ENCODE assay signal across 30 cellular contexts in the genomic region with DNA sequence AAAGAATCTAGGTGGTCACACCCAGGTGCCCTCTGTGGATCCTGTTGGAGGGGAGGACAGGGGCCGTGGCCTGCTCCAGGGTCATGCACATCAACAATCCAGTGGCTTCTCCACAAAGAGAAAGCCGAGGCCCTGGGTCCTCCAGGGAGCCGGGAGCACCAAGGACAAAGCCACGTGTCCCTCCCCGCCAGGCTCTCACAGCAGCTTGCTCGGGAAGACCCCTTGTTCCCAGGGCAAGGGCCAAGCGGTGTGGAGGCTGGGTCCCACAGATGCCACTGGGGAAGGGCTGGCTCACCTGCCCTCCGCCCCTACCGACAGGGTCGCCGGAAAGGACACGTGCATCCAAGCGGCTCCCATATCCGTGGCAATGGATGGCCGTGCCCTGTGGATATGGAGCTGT.
"Had no signal": no experiment of that assay in that cellular context is flagged by ENCODE, and none has a peak within 500 bp of the region (broad histone marks: within the 10 kb centered on the region; RNA-seq: fewer than 3 reads in every experiment).

No MANE protein-coding gene starts in this region.

- FAIRE-seq: endothelial cell of umbilical vein, small intestine had no signal

- H3K9me3 Mint-ChIP-seq: activated B cell treated with CpG ODN at 0.5 μM for 24 hours; activated T-cell treated with anti-CD3 and anti-CD28 coated beads, Interleukin-2, amount 50 U/mL, for 24 hours; activated T-helper 17 cell treated with anti-CD3 and anti-CD28 coated beads, Interleukin-2, amount 50 U/mL, for 72 hours; effector memory CD8-positive, alpha-beta T cell; T-helper 1 cell treated with Interleukin-12 subunit alpha and Interleukin-12 subunit beta and Interleukin-4 antibody, amounts not matched to agents 30 μg/mL and 1 μg/mL, for 36 hours had no signal

- H3K4me1 Mint-ChIP-seq: activated B cell treated with CpG ODN at 0.5 μM for 24 hours; activated CD4-positive, alpha-beta T cell treated with anti-CD3 and anti-CD28 coated beads for 36 hours; activated T-helper 17 cell treated with anti-CD3 and anti-CD28 coated beads, Interleukin-2, amount 50 U/mL, for 72 hours; naive B cell had no signal

- H3K27me3 Mint-ChIP-seq: activated B cell treated with CpG ODN at 0.5 μM for 24 hours had no signal

- H3K27ac ChIP-seq: ascending aorta, brain microvascular endothelial cell, colonic mucosa, dorsolateral prefrontal cortex, ovary, psoas muscle, transverse colon, vagina had no signal

- H3K36me3 ChIP-seq: ascending aorta, brain microvascular endothelial cell, colonic mucosa, ovary, transverse colon, vagina had no signal

- H3K27me3 ChIP-seq: ascending aorta, brain microvascular endothelial cell, colonic mucosa, dorsolateral prefrontal cortex, ovary, transverse colon, vagina had no signal

- H3K9me3 ChIP-seq: ascending aorta, colonic mucosa, ovary, psoas muscle, transverse colon, vagina had no signal

- H3K4me3 Mint-ChIP-seq: activated B cell treated with CpG ODN at 0.5 μM for 24 hours; activated CD4-positive, alpha-beta T cell treated with anti-CD3 and anti-CD28 coated beads for 36 hours; activated T-cell treated with anti-CD3 and anti-CD28 coated beads, Interleukin-2, amount 50 U/mL, for 24 hours; activated T-helper 17 cell treated with anti-CD3 and anti-CD28 coated beads, Interleukin-2, amount 50 U/mL, for 72 hours; effector memory CD8-positive, alpha-beta T cell; naive B cell; stimulated activated naive B cell treated with anti-CD40 and anti-IgM and Interleukin-4, amounts not matched to agents 10 μg/mL and 1 μg/mL and 100 μg/mL, for 72 hours; T-helper 1 cell treated with Interleukin-12 subunit alpha and Interleukin-12 subunit beta and Interleukin-4 antibody, amounts not matched to agents 30 μg/mL and 1 μg/mL, for 36 hours had no signal

- H3K4me1 ChIP-seq: colonic mucosa, psoas muscle, vagina had no signal

- ATAC-seq: activated CD4-positive, alpha-beta T cell treated with anti-CD3 and anti-CD28 coated beads for 36 hours; activated T-helper 17 cell treated with anti-CD3 and anti-CD28 coated beads, Interleukin-2, amount 50 U/mL, for 72 hours; effector memory CD8-positive, alpha-beta T cell; esophagus mucosa; psoas muscle; right cardiac atrium; stimulated activated naive B cell treated with anti-CD40 and anti-IgM and Interleukin-4, amounts not matched to agents 10 μg/mL and 1 μg/mL and 100 μg/mL, for 72 hours had no signal

- H3K27ac Mint-ChIP-seq: activated B cell treated with CpG ODN at 0.5 μM for 24 hours; activated CD4-positive, alpha-beta T cell treated with anti-CD3 and anti-CD28 coated beads for 36 hours; activated T-cell treated with anti-CD3 and anti-CD28 coated beads, Interleukin-2, amount 50 U/mL, for 24 hours; activated T-helper 17 cell treated with anti-CD3 and anti-CD28 coated beads, Interleukin-2, amount 50 U/mL, for 72 hours; effector memory CD8-positive, alpha-beta T cell; naive B cell; stimulated activated naive B cell treated with anti-CD40 and anti-IgM and Interleukin-4, amounts not matched to agents 10 μg/mL and 1 μg/mL and 100 μg/mL, for 72 hours; T-helper 1 cell treated with Interleukin-12 subunit alpha and Interleukin-12 subunit beta and Interleukin-4 antibody, amounts not matched to agents 30 μg/mL and 1 μg/mL, for 36 hours had no signal

- H3K4me3 ChIP-seq: ascending aorta, colonic mucosa, dorsolateral prefrontal cortex, ovary, psoas muscle, transverse colon, vagina had no signal

- H3K36me3 Mint-ChIP-seq: naive B cell; stimulated activated naive B cell treated with anti-CD40 and anti-IgM and Interleukin-4, amounts not matched to agents 10 μg/mL and 1 μg/mL and 100 μg/mL, for 72 hours had no signal

- DNase-seq: activated B cell treated with CpG ODN at 0.5 μM for 24 hours; activated CD4-positive, alpha-beta T cell treated with anti-CD3 and anti-CD28 coated beads, Interleukin-2, amount 50 U/mL, for 4 hours; activated CD8-positive, alpha-beta memory T cell treated with anti-CD3 and anti-CD28 coated beads for 24 hours; activated naive CD4-positive, alpha-beta T cell treated with anti-CD3 and anti-CD28 coated beads, Interleukin-2, amount 50 U/mL, for 16 hours; activated T-cell treated with anti-CD3 and anti-CD28 coated beads, Interleukin-2, amount 50 U/mL, for 24 hours; brain microvascular endothelial cell; central memory CD4-positive, alpha-beta T cell; colonic mucosa; effector memory CD8-positive, alpha-beta T cell; foreskin melanocyte; glutamatergic neuron; hippocampal formation; mesendoderm; naive B cell; small intestine; stimulated activated CD4-positive, alpha-beta T cell treated with anti-CD3 and anti-CD28 coated beads, Interleukin-15, amount 100 ng/mL, for 24 hours; stimulated activated naive B cell treated with anti-CD40 and anti-IgM and Interleukin-4, amounts not matched to agents 10 μg/mL and 1 μg/mL and 100 μg/mL, for 72 hours; T1000; transverse colon had no signal
